Comparison of ENCODE assay signal across 17 cellular contexts in genomic region chr18:6994719-6995430, GRCh38.
DNase-seq lines count a peak whose midpoint lies in the region; ATAC-seq and TF ChIP-seq lines count a peak whose summit lies in the region.
"Had no signal": no experiment of that assay in that cellular context is flagged by ENCODE, and none has a peak within 500 bp of the region (broad histone marks: within the 10 kb centered on the region; RNA-seq: fewer than 3 reads in every experiment).

No MANE protein-coding gene starts in this region.

- H3K4me3 ChIP-seq in breast epithelium (peak overlapping the region in 2 of 3 donors; percentile 26 to 38), mesenchymal stem cell (ENCODE audit: insufficient read depth in 1 of 2, low read depth in 1 of 2, low read length in 2 of 2) (no peak overlapping the region), heart right ventricle (no peak overlapping the region)
- H3K4me3 ChIP-seq: body of pancreas, HAP-1, sigmoid colon, tibial nerve had no signal

- H3K79me1 ChIP-seq in mesenchymal stem cell (replicated peaks; ENCODE audit: low read length, poor library complexity, severe bottlenecking): no peaks in the 10 kb centered on the region

- H2AFZ ChIP-seq in mesenchymal stem cell (ENCODE audit: low read depth, low read length): peak overlapping the region; percentile 3

- DNase-seq in AG08395 (ENCODE audit: low spot score) (peak; percentile 27), HT1080 (ENCODE audit: low read depth) (peak; percentile 68), breast epithelium (ENCODE audit: low spot score in 2 of 2) (no peak), mesenchymal stem cell (no peak), HuH-7.5 (ENCODE audit: low spot score) (no peak), NCI-H345 treated with DMSO at 0.1 percent for 48 hours (lab: John Stamatoyannopoulos, UW; ENCODE audit: unreplicated experiment) (no peak), heart right ventricle (no peak), posterior cingulate gyrus (no peak)
- DNase-seq: activated CD4-positive, alpha-beta T cell treated with anti-CD3 and anti-CD28 coated beads, Interleukin-2, amount 50 U/mL, for 1 hour; body of pancreas; DMS53; NK-92 treated with Interleukin-12 subunit alpha and Interleukin-12 subunit beta, amount 100 ng/mL, for 24 hours; sigmoid colon; SW 1271 had no signal

- H3K18ac ChIP-seq in mesenchymal stem cell (ENCODE audit: low read depth in 1 of 2, low read length in 2 of 2): no peak overlapping the region

- intact Hi-C loops in breast epithelium (cut with DNase I; ENCODE audit: low total_unique reads): no loop called here
- intact Hi-C loops in heart right ventricle (cut with DNase I): no loop called here
- intact Hi-C loops in posterior cingulate gyrus (cut with DNase I): no loop called here

- no peaks in the 10 kb centered on the region for H3K4me1 ChIP-seq in breast epithelium
- peaks cover 2% of the 10 kb centered on the region for H3K4me1 ChIP-seq in mesenchymal stem cell (ENCODE audit: control insufficient read depth, insufficient read depth, low read depth, low read length)
- no peaks in the 10 kb centered on the region for H3K4me1 ChIP-seq in heart right ventricle
- H3K4me1 ChIP-seq: body of pancreas, HAP-1, tibial nerve had no signal

- 68% methylated on average over 6 of the region's 7 CpGs for WGBS in mesenchymal stem cell
- 69 to 78% methylated on average over 7 of the region's 7 CpGs for WGBS in heart right ventricle, 2 donors

- H3K9me3 ChIP-seq in breast epithelium: no peaks in the 10 kb centered on the region
- H3K9me3 ChIP-seq in mesenchymal stem cell (ENCODE audit: control insufficient read depth, low read length): no peaks in the 10 kb centered on the region
- H3K9me3 ChIP-seq in heart right ventricle: no peaks in the 10 kb centered on the region
- H3K9me3 ChIP-seq: body of pancreas, HAP-1, sigmoid colon, tibial nerve had no signal

- no peak overlapping the region for H2AK5ac ChIP-seq in mesenchymal stem cell (ENCODE audit: low read length, severe bottlenecking)

- peak overlapping the region in 1 of 2 experiments; percentile 6 for H3K14ac ChIP-seq in mesenchymal stem cell (ENCODE audit: low read length in 2 of 2)

- H3K4ac ChIP-seq in mesenchymal stem cell (ENCODE audit: low read depth in 1 of 2, low read length in 2 of 2): no peak overlapping the region

- no peak for TF ChIP-seq CTCF in breast epithelium (IDR thresholded peaks at IDR 0.05)
- TF ChIP-seq CTCF in heart right ventricle (IDR thresholded peaks at IDR 0.05): no peak

- H2BK15ac ChIP-seq in mesenchymal stem cell (ENCODE audit: low read depth, poor library complexity, severe bottlenecking): no peak overlapping the region

- H4K8ac ChIP-seq in mesenchymal stem cell (ENCODE audit: low read length): no peak overlapping the region

- no peak overlapping the region for H2BK12ac ChIP-seq in mesenchymal stem cell (ENCODE audit: low read length in 2 of 2)

- H3K4me2 ChIP-seq in mesenchymal stem cell (ENCODE audit: low read length, poor library complexity, severe bottlenecking): no peak overlapping the region

- no peak overlapping the region for H2BK120ac ChIP-seq in mesenchymal stem cell (ENCODE audit: low read depth, low read length)

- no peak for ATAC-seq in heart right ventricle
- ATAC-seq: activated T-helper 17 cell treated with anti-CD3 and anti-CD28 coated beads, Interleukin-2, amount 50 U/mL, for 72 hours; body of pancreas had no signal

- H3K23ac ChIP-seq in mesenchymal stem cell (ENCODE audit: low read length in 2 of 2): no peak overlapping the region

- no peak overlapping the region for H4K91ac ChIP-seq in mesenchymal stem cell (ENCODE audit: low read length)

- H3K9ac ChIP-seq in mesenchymal stem cell (ENCODE audit: low read length): no peak overlapping the region

- H3K36me3 ChIP-seq in breast epithelium (no peaks in the 10 kb centered on the region), mesenchymal stem cell (ENCODE audit: control insufficient read depth in 1 of 2, insufficient read depth in 2 of 2, low read depth in 1 of 2, low read length in 2 of 2) (peaks cover 0 to 56% of the 10 kb centered on the region in 2 experiments), heart right ventricle (no peaks in the 10 kb centered on the region)
- H3K36me3 ChIP-seq: HAP-1, sigmoid colon, tibial nerve had no signal

- no peak overlapping the region for H2BK5ac ChIP-seq in mesenchymal stem cell (ENCODE audit: low read depth, low read length, poor library complexity, severe bottlenecking)

- H3K27ac ChIP-seq in breast epithelium (peak overlapping the region; percentile 64 to 69), mesenchymal stem cell (ENCODE audit: low read length, poor library complexity, severe bottlenecking) (no peak overlapping the region), heart right ventricle (no peak overlapping the region)
- H3K27ac ChIP-seq: body of pancreas, tibial nerve had no signal

- H3K27me3 ChIP-seq in breast epithelium: no peaks in the 10 kb centered on the region
- no peaks in the 10 kb centered on the region for H3K27me3 ChIP-seq in mesenchymal stem cell (ENCODE audit: control insufficient read depth in 1 of 2, insufficient read depth in 1 of 2, low read length in 2 of 2)
- peaks cover 0 to 19% (median 5%) of the 10 kb centered on the region in 7 donors for H3K27me3 ChIP-seq in heart right ventricle
- H3K27me3 ChIP-seq: body of pancreas, sigmoid colon, tibial nerve had no signal

- TF ChIP-seq POLR2A in breast epithelium (IDR thresholded peaks at IDR 0.05): no peak

Comparison
In these comparisons a context has a peak if more than half of its experiments do, and no peak if none do; other contexts are left out.
1. DNase-seq: peak in AG08395 (single experiment) and HT1080 (single experiment); none in breast epithelium (0 of 2), mesenchymal stem cell (single experiment), HuH-7.5 (single experiment), NCI-H345 treated with DMSO at 0.1 percent for 48 hours (single experiment), heart right ventricle (0 of 2) and posterior cingulate gyrus (0 of 10).
2. H3K27ac ChIP-seq: peak in breast epithelium (2 of 2); none in mesenchymal stem cell (single experiment) and heart right ventricle (0 of 10).
3. H3K4me3 ChIP-seq: peak in breast epithelium (2 of 3); none in mesenchymal stem cell (0 of 2) and heart right ventricle (0 of 10).